In the genomic region with DNA sequence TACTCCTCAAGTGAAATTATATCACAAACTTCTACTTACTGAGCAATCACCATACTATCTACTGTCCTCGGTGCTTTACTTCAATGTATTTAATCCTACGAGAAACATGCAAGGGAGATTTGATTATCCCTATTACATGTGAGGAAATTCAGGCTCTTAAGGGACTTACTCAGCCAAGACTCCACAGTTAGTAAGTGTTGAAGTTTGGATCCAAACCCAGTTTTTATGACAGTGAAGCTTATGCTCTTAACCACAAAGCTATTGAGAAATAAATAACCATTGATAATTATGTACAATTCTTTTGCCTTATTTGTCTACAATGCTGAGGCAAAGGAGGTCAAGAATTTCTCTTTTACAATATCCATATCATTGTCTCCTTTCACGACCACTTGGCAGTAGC, we compare ENCODE assay signal across 15 cellular contexts.
"Had no signal": no experiment of that assay in that cellular context is flagged by ENCODE, and none has a peak within 500 bp of the region (broad histone marks: within the 10 kb centered on the region; RNA-seq: fewer than 3 reads in every experiment).

No MANE protein-coding gene starts in this region.

- H3K4me3 ChIP-seq: body of pancreas, hepatocyte, pancreas, sigmoid colon, transverse colon, vagina had no signal

- H3K9me3 ChIP-seq: body of pancreas, neutrophil, pancreas, sigmoid colon, transverse colon, vagina had no signal

- H3K27ac ChIP-seq: body of pancreas, neutrophil, pancreas, sigmoid colon, transverse colon, vagina, WERI-Rb-1 had no signal

- H2AFZ ChIP-seq: hepatocyte had no signal

- DNase-seq: activated CD4-positive, alpha-beta T cell treated with anti-CD3 and anti-CD28 coated beads for 1 hour; activated CD4-positive, alpha-beta T cell treated with anti-CD3 and anti-CD28 coated beads, Interleukin-2, amount 50 U/mL, for 4 hours; activated gamma-delta T cell treated with Interleukin-2 at 50 U/mL for 16 hours; amniotic stem cell; body of pancreas; pancreas; sigmoid colon; stimulated activated naive CD4-positive, alpha-beta T cell; SW 1271; T-helper 2 cell; transverse colon; WERI-Rb-1 had no signal

- H3K27me3 ChIP-seq: body of pancreas, hepatocyte, neutrophil, pancreas, sigmoid colon, transverse colon, vagina had no signal

- H3K4me2 ChIP-seq: hepatocyte had no signal

- H3K79me2 ChIP-seq: hepatocyte had no signal

- H3K4me1 ChIP-seq: body of pancreas, pancreas, sigmoid colon, transverse colon, vagina had no signal

- H3K36me3 ChIP-seq: neutrophil, pancreas, sigmoid colon, transverse colon, vagina, WERI-Rb-1 had no signal
